8 cellular contexts compared by ENCODE assay signal in the genomic region with DNA sequence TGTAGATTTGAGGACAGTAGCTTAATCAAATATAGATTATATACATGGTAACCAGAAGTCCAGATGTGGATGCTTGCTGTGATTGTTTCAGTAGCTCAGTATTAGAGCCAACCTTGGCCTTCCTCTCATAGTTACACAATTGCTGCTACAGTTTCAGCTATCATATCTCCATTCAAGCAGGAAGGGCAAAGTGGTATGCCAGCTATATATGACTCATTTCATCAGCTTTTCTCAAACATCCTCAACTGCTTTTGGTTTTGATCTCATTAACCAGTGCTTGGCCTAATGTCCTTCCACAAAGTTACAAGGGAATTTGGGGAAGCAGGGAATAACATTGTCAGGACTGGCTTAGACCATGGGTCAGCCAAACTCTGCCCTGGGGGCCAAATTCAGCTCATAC.
DNase-seq lines count a peak whose midpoint lies in the region; ATAC-seq, FAIRE-seq and TF ChIP-seq lines count a peak whose summit lies in the region.

No MANE protein-coding gene starts in this region.

- POLR2A ChIA-PET in RWPE1 (lab: Yijun Ruan, JAX; ENCODE audit: low non-redundant PET), result no interaction called here

- H3K27me3 ChIP-seq in GM06990 (replicated peaks; ENCODE audit: control insufficient read depth, insufficient read depth, low read length), result no peaks in the 10 kb centered on the region

- TF ChIP-seq CTCF in GM06990 (IDR thresholded peaks at IDR 0.05; ENCODE audit: insufficient read depth, low read length, poor library complexity, severe bottlenecking) (no peak), HFF-Myc (IDR thresholded peaks at IDR 0.05; ENCODE audit: low read depth, low read length, missing control alignments) (no peak), RWPE1 (conservative IDR thresholded peaks at IDR 0.05; ENCODE audit: low read depth) (no peak), D721Med (IDR thresholded peaks at IDR 0.05; ENCODE audit: insufficient read depth, missing control alignments) (no peak)

- CTCF ChIA-PET in RWPE1 (lab: Yijun Ruan, JAX), result interaction anchor here (0.5 to 0.6 kb wide), 4 partner anchors 18 to 1653 kb away, joined by 3 to 4 read pairs (median 4); no protein-coding TSS in a partner anchor

- no peak overlapping the region for H3K27ac ChIP-seq in RWPE1

- DNase-seq in GM06990 (ENCODE audit: extremely low read depth, insufficient read length) (peak; percentile 5), HFF-Myc (ENCODE audit: extremely low read depth, low read depth) (peak; percentile 25), RWPE1 (ENCODE audit: low spot score) (peak; percentile 34), myocyte (ENCODE audit: low read depth) (peak; percentile 22), HUDEP-2 (lab: John Stamatoyannopoulos, UW; ENCODE audit: unreplicated experiment in 76 of 76) (no peak), D721Med (ENCODE audit: insufficient read length, low spot score) (no peak)
- DNase-seq in stimulated activated CD4-positive, alpha-beta T cell treated with anti-CD3 and anti-CD28 coated beads, Interleukin-15, amount 100 ng/mL, for 24 hours, result no peak

- H3K36me3 ChIP-seq in GM06990 (ENCODE audit: control insufficient read depth, insufficient read depth, low read length), result no peaks in the 10 kb centered on the region

- no peak for ATAC-seq in HG03521 (IDR thresholded peaks at IDR 0.05; ENCODE audit: unreplicated experiment)

- FAIRE-seq in D721Med (lab: Jason Lieb, UNC), result no peak

- H3K4me3 ChIP-seq in GM06990 (replicated peaks; ENCODE audit: low read depth, low read length) (no peak overlapping the region), HFF-Myc (replicated peaks; ENCODE audit: low read depth, low read length) (no peak overlapping the region)

Comparison
In these comparisons a context has a peak if more than half of its experiments do, and no peak if none do; other contexts are left out.
1. DNase-seq: peak in GM06990 (single experiment), HFF-Myc (single experiment), RWPE1 (single experiment) and myocyte (single experiment); none in HUDEP-2 (0 of 76), D721Med (single experiment) and stimulated activated CD4-positive, alpha-beta T cell treated with anti-CD3 and anti-CD28 coated beads, Interleukin-15, amount 100 ng/mL, for 24 hours (single experiment).